In genomic region chr7:107879400-107880035, GRCh38 we compare ENCODE assay signal across 8 cellular contexts. TPM values are rescaled to one million over a fixed set of nuclear protein-coding genes. Genes with fewer than 3 reads are reported as not detected.
DNase-seq lines count a peak whose midpoint lies in the region; ATAC-seq, FAIRE-seq and TF ChIP-seq lines count a peak whose summit lies in the region.

No MANE protein-coding gene starts in this region.

- H3K27me3 ChIP-seq in MM.1S (replicated peaks; ENCODE audit: insufficient read depth, low read length) (no peaks in the 10 kb centered on the region), HepG2 (ENCODE audit: control insufficient read depth in 1 of 2, insufficient read depth in 2 of 2, low read length in 2 of 2) (peaks cover 0 to 8% of the 10 kb centered on the region in 2 experiments; a peak in 1 of 5 replicates), transverse colon (no peaks in the 10 kb centered on the region)

- H3K36me3 ChIP-seq in MM.1S (replicated peaks; ENCODE audit: insufficient read depth, low read length) (no peaks in the 10 kb centered on the region), HepG2 (replicated peaks in 1 of 2; ENCODE audit: control insufficient read depth in 1 of 2, insufficient read depth in 2 of 2, low read length in 2 of 2) (no peaks in the 10 kb centered on the region), transverse colon (no peaks in the 10 kb centered on the region)

- peak; percentile 75 to 78 for ATAC-seq in activated T-cell treated with anti-CD3 and anti-CD28 coated beads, Interleukin-2, amount 50 U/mL, for 4 hours
- peak; percentile 82 for ATAC-seq in HepG2

- H2AFZ ChIP-seq in MM.1S (ENCODE audit: low read length): no peak overlapping the region
- no peak overlapping the region for H2AFZ ChIP-seq in HepG2 (ENCODE audit: low read length)

- in situ Hi-C loops in SK-MEL-5 (cut with HindIII; ENCODE audit: low pct_unique_long_range_greater_than_20kb, low sequenced_read_pairs) (loop anchor here (10.0 kb wide), 1 partner anchor 415 kb away; no protein-coding TSS in a partner anchor), HepG2 (cut with HindIII; ENCODE audit: extremely low pct_ligation_motif_present, low pct_unique_long_range_greater_than_20kb) (loop anchor here (25.0 kb wide), 1 partner anchor 667 kb away; no protein-coding TSS in a partner anchor), transverse colon (cut with MboI; ENCODE audit: low pct_ligation_motif_present in 1 of 4, low pct_unique_long_range_greater_than_20kb in 1 of 4, low sequenced_read_pairs in 3 of 4) (loop anchor here (5.0 to 25.0 kb wide), 8 partner anchors 95 to 692 kb away; partner anchors contain the start of genes CBLL1 (in 3 of the 4), GPR22 (in 1 of the 4) and LAMB4 (in 1 of the 4))

- TF ChIP-seq RAD21 in HepG2 (CRISPR knock-in tag; IDR thresholded peaks at IDR 0.05): peak; percentile 62; the same call in 1 of the 2 replicates

- FAIRE-seq in H54 (lab: Jason Lieb, UNC) (peak; percentile 60), HepG2 (lab: Jason Lieb, UNC) (peak; percentile 63)

- H3K9me2 ChIP-seq in MM.1S (replicated peaks; ENCODE audit: insufficient read depth, low read length): no peaks in the 10 kb centered on the region

- H3K4me2 ChIP-seq in MM.1S (ENCODE audit: low read depth, low read length): no peak overlapping the region
- peak overlapping the region; percentile 36 for H3K4me2 ChIP-seq in HepG2 (ENCODE audit: low read depth, low read length)

- CTCF ChIA-PET in HepG2 (lab: Yijun Ruan, JAX; ENCODE audit: low intra/inter-chr PET ratio, low total read pairs): interaction anchor here (0.6 to 2.1 kb wide), 4 partner anchors 136 to 417 kb away, joined by 3 to 20 read pairs (median 6); partner anchors contain the start of gene CBLL1

- H3K36me3 Mint-ChIP-seq in activated T-cell treated with anti-CD3 and anti-CD28 coated beads, Interleukin-2, amount 50 U/mL, for 4 hours (ENCODE audit: insufficient read depth): no peaks in the 10 kb centered on the region
- H3K36me3 Mint-ChIP-seq in chondrocyte (ENCODE audit: low read depth): no peaks in the 10 kb centered on the region

- TF ChIP-seq CTCF in MM.1S (IDR thresholded peaks at IDR 0.05; ENCODE audit: low read length) (peak; percentile 95), chondrocyte (IDR thresholded peaks at IDR 0.05) (peak; percentile 91), HepG2 (CRISPR knock-in tag; IDR thresholded peaks at IDR 0.05) (peak; percentile 85), transverse colon (IDR thresholded peaks at IDR 0.05) (peak; percentile 71 to 83 (median 74))

- TF ChIP-seq EP300 in HepG2 (IDR thresholded peaks at IDR 0.05; ENCODE audit: low read depth in 2 of 2, low read length in 2 of 2): no peak
- TF ChIP-seq EP300 in HepG2 (CRISPR knock-in tag; IDR thresholded peaks at IDR 0.05; ENCODE audit: borderline replicate concordance): no peak
- TF ChIP-seq EP300 in transverse colon (IDR thresholded peaks at IDR 0.05; ENCODE audit: low read depth): no peak

- no peak for DNase-seq in activated T-cell treated with anti-CD3 and anti-CD28 coated beads, Interleukin-2, amount 50 U/mL, for 4 hours
- no peak for DNase-seq in activated T-cell treated with anti-CD3 and anti-CD28 coated beads, Interleukin-2, amount 50 U/mL, for 48 hours
- DNase-seq in H54 (ENCODE audit: insufficient read length, low spot score): peak; percentile 29
- DNase-seq in MM.1S: peak; percentile 60
- peak; percentile 81 for DNase-seq in SK-MEL-5 (ENCODE audit: low read depth, low spot score)
- DNase-seq in chondrocyte (ENCODE audit: low spot score): no peak
- DNase-seq in HepG2 (ENCODE audit: low spot score): peak; percentile 49
- peak; percentile 46 for DNase-seq in transverse colon

- H3K4me1 ChIP-seq in MM.1S (ENCODE audit: low read length): no peaks in the 10 kb centered on the region
- no peaks in the 10 kb centered on the region for H3K4me1 ChIP-seq in HepG2 (ENCODE audit: insufficient read depth, low read length)
- peaks cover 0 to 12% (median 2%) of the 10 kb centered on the region in 4 donors for H3K4me1 ChIP-seq in transverse colon

- WGBS in HepG2 (ENCODE audit: low lambda C conversion rate): 1% methylated on average over 3 of the region's 3 CpGs
- 0 to 2% methylated on average over 3 of the region's 3 CpGs for WGBS in transverse colon (ENCODE audit: low coverage in 1 of 2), 2 donors

- H3K27ac Mint-ChIP-seq in chondrocyte (ENCODE audit: unreplicated experiment): no peak overlapping the region

- H4K20me1 ChIP-seq in MM.1S (ENCODE audit: insufficient read depth, low read length): no peaks in the 10 kb centered on the region
- H4K20me1 ChIP-seq in HepG2 (ENCODE audit: insufficient read depth, low read length): no peaks in the 10 kb centered on the region

- peaks cover 20% of the 10 kb centered on the region for H3K4me1 Mint-ChIP-seq in activated T-cell treated with anti-CD3 and anti-CD28 coated beads, Interleukin-2, amount 50 U/mL, for 4 hours (ENCODE audit: low read depth)
- H3K4me1 Mint-ChIP-seq in chondrocyte (ENCODE audit: low read depth): peaks cover 4% of the 10 kb centered on the region

- H3K4me3 ChIP-seq in MM.1S (ENCODE audit: low read length) (no peak overlapping the region), HepG2 (replicated peaks in 1 of 3; ENCODE audit: insufficient read depth in 1 of 3, low read depth in 2 of 3, low read length in 3 of 3) (no peak overlapping the region), transverse colon (no peak overlapping the region)

- BruUV-seq in HepG2 (replicated peaks; lab: Mats Ljungman, UMichigan): no TSS peak

- no peaks in the 10 kb centered on the region for H3F3A ChIP-seq in MM.1S (ENCODE audit: insufficient read depth, low read length)

- intact Hi-C loops in HepG2 (cut with micrococcal nuclease; ENCODE audit: unreplicated experiment) (loop anchor here (1.0 to 2.0 kb wide), 3 partner anchors 136 to 416 kb away; no protein-coding TSS in a partner anchor), transverse colon (cut with DNase I; ENCODE audit: low total_unique reads) (loop anchor here (1.0 kb wide), 1 partner anchor 136 kb away; no protein-coding TSS in a partner anchor)

- peaks cover 12% of the 10 kb centered on the region for H3K27me3 Mint-ChIP-seq in activated T-cell treated with anti-CD3 and anti-CD28 coated beads, Interleukin-2, amount 50 U/mL, for 4 hours (ENCODE audit: low read depth)
- H3K27me3 Mint-ChIP-seq in chondrocyte (ENCODE audit: low read depth): peaks cover 16% of the 10 kb centered on the region

- H3K9me3 Mint-ChIP-seq in activated T-cell treated with anti-CD3 and anti-CD28 coated beads, Interleukin-2, amount 50 U/mL, for 4 hours: no peaks in the 10 kb centered on the region
- no peaks in the 10 kb centered on the region for H3K9me3 Mint-ChIP-seq in chondrocyte (ENCODE audit: low read depth)

- no peaks in the 10 kb centered on the region for H3K79me2 ChIP-seq in MM.1S (ENCODE audit: low read length)
- no peaks in the 10 kb centered on the region for H3K79me2 ChIP-seq in HepG2 (ENCODE audit: insufficient read depth, low read length)

- TF ChIP-seq POLR2A in H54 (IDR thresholded peaks at IDR 0.05; ENCODE audit: low read depth, low read length): no peak
- TF ChIP-seq POLR2A in HepG2 (IDR thresholded peaks at IDR 0.05; ENCODE audit: insufficient read depth in 1 of 2, low read depth in 2 of 2, low read length in 2 of 2): no peak
- TF ChIP-seq POLR2A in transverse colon (IDR thresholded peaks at IDR 0.05): no peak

- POLR2A ChIA-PET in HepG2 (lab: Yijun Ruan, JAX): interaction anchor here (0.9 to 2.7 kb wide), 2 partner anchors 108 to 136 kb away, joined by 4 to 12 read pairs; partner anchors contain the start of gene CBLL1

- H3K9me3 ChIP-seq in MM.1S (replicated peaks; ENCODE audit: insufficient read depth, low read length): no peaks in the 10 kb centered on the region
- H3K9me3 ChIP-seq in HepG2 (ENCODE audit: low read length): no peaks in the 10 kb centered on the region
- H3K9me3 ChIP-seq in transverse colon: no peaks in the 10 kb centered on the region

- no peak overlapping the region for H3K4me3 Mint-ChIP-seq in activated T-cell treated with anti-CD3 and anti-CD28 coated beads, Interleukin-2, amount 50 U/mL, for 4 hours
- no peak overlapping the region for H3K4me3 Mint-ChIP-seq in chondrocyte (ENCODE audit: unreplicated experiment)

- H3K9ac ChIP-seq in MM.1S (ENCODE audit: low read length) (no peak overlapping the region), HepG2 (ENCODE audit: insufficient read depth, low read depth, low read length) (no peak overlapping the region)

- H3K27ac ChIP-seq in MM.1S (ENCODE audit: low read length) (no peak overlapping the region), HepG2 (ENCODE audit: extremely low read length, insufficient read depth, low read length) (no peak overlapping the region), transverse colon (no peak overlapping the region)

RNA-seq across cellular contexts. Expression of gene DLD, which starts 11.5 kb away (rescaled TPM):
- total RNA-seq in activated T-cell treated with anti-CD3 and anti-CD28 coated beads, Interleukin-2, amount 50 U/mL, for 4 hours: 100 to 1,000 TPM; 100 to 105 (median 103) TPM
- total RNA-seq in SK-MEL-5 (2014; rRNA removed; shearing (Covaris generic)): 137 and 150 TPM in 2 replicates
- polyA plus RNA-seq in SK-MEL-5 (2015; cell fraction: cytosol; rRNA removed): 182 and 302 TPM in 2 replicates
- 195 and 242 TPM in 2 replicates for polyA plus RNA-seq in SK-MEL-5 (2015; cell fraction: nucleus; rRNA removed)
- total RNA-seq in chondrocyte (60.3 to 69.6 TPM (median 62.7 TPM) in 3 replicates), HepG2 (2016; rRNA removed; fragmentation: Illumina TruSeq; extraction: Trizol) (95.2 and 128 TPM in 2 replicates), transverse colon (100 to 1,000 TPM in 3 of 4 donors, 10 to 100 TPM in 1; 46.0 to 131 (median 126) TPM)
- total RNA-seq in HepG2 (2016; cell fraction: cytosol; rRNA removed; fragmentation: Illumina TruSeq; extraction: Trizol; ENCODE audit: low read depth): 4.0 and 6.8 TPM in 2 replicates
- 89.3 and 126 TPM in 2 replicates for total RNA-seq in HepG2 (2016; cell fraction: insoluble cytoplasmic fraction; rRNA removed; fragmentation: Illumina TruSeq; extraction: Trizol)
- total RNA-seq in HepG2 (2016; cell fraction: membrane; rRNA removed; fragmentation: Illumina TruSeq; extraction: Trizol): 14.2 and 16.2 TPM in 2 replicates
- 61.9 and 75.0 TPM in 2 replicates for total RNA-seq in HepG2 (2016; cell fraction: nucleus; rRNA removed; fragmentation: Illumina TruSeq; extraction: Trizol)
- polyA plus RNA-seq in HepG2 (2011; rRNA removed): 49.1 and 56.8 TPM in 2 replicates
- 55.9 and 73.4 TPM in 2 replicates for polyA plus RNA-seq in HepG2 (2011; cell fraction: cytosol; rRNA removed)
- 25.3 and 27.2 TPM in 2 replicates for polyA plus RNA-seq in HepG2 (2011; cell fraction: nucleus; rRNA removed)
- polyA plus RNA-seq in HepG2 (2012): 72.7 and 78.6 TPM in 2 replicates
- 5.4 and 5.8 TPM in 2 replicates for polyA plus RNA-seq in HepG2 (2016; cell fraction: cytosol; fragmentation: Illumina TruSeq; extraction: Trizol; ENCODE audit: low read depth)
- polyA plus RNA-seq in HepG2 (2016; cell fraction: insoluble cytoplasmic fraction; fragmentation: Illumina TruSeq; extraction: Trizol; ENCODE audit: low read depth): 120 and 143 TPM in 2 replicates
- 9.0 and 13.3 TPM in 2 replicates for polyA plus RNA-seq in HepG2 (2016; cell fraction: membrane; fragmentation: Illumina TruSeq; extraction: Trizol; ENCODE audit: low read depth)
- polyA plus RNA-seq in HepG2 (2016; cell fraction: nucleus; fragmentation: Illumina TruSeq; extraction: Trizol; ENCODE audit: insufficient read depth, low read depth): 59.8 and 70.0 TPM in 2 replicates
- 41.9 and 55.9 TPM in 2 replicates for polyA minus RNA-seq in HepG2 (2011; rRNA and poly(A)+ RNA removed; ENCODE audit: low replicate concordance)
- 27.3 and 39.1 TPM in 2 replicates for polyA minus RNA-seq in HepG2 (2011; cell fraction: cytosol; rRNA and poly(A)+ RNA removed)
- 49.2 and 53.0 TPM in 2 replicates for polyA minus RNA-seq in HepG2 (2011; cell fraction: nucleus; rRNA and poly(A)+ RNA removed)

Comparison
In these comparisons a context has a peak if more than half of its experiments do, and no peak if none do; other contexts are left out.
1. DNase-seq: peak in H54 (single experiment), MM.1S (single experiment), SK-MEL-5 (single experiment), HepG2 (single experiment) and transverse colon (single experiment); none in activated T-cell treated with anti-CD3 and anti-CD28 coated beads, Interleukin-2, amount 50 U/mL, for 4 hours (single experiment), activated T-cell treated with anti-CD3 and anti-CD28 coated beads, Interleukin-2, amount 50 U/mL, for 48 hours (0 of 2) and chondrocyte (single experiment).
2. Peak in every context shown above with its lines, with median percentiles within 50 percentile points of each other: CTCF ChIP-seq.